In the genomic region with DNA sequence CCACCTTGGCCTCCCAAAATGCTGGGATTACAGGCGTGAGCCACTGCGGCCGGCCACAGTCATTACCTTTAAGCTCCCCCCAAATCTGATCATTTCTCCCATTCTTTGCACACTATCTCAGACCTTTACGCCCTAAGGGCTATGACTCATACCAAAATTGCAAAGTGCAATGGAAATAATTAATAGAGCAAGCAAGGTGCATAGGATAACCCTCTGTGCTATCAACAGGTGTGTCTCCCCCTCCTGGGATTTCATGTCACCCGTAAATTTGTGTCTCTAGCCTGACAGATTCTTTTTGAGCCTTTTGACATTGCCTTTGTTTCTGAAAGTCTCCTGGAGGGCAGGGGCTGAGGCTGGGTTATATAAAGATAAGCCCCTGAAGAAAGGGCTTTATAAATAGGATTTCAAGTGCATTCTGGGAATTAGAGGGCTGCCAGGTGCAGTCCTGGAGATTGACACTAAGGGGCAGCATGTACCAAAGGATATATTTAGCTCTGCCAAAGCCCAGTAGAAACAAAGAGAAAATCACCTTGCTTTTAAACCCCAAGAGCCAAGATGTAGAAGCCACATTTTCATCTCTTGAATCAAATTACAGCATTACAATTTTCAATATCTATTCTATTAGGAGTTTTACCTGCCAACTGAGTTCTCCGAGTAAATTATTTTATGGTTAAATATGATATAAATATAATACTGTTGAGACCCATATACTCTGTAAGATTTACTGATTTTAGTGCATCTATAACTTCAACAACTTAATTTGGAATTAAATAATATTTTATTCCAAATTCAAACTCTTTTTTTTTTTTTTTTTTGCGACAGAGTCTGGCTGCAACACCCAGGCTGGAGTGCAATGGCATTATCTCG, we compare ENCODE assay signal across 8 cellular contexts. TPM values are rescaled to one million over a fixed set of nuclear protein-coding genes. Genes with fewer than 3 reads are reported as not detected.
DNase-seq lines count a peak whose midpoint lies in the region; ATAC-seq, FAIRE-seq and TF ChIP-seq lines count a peak whose summit lies in the region.

No MANE protein-coding gene starts in this region.

- H3K9ac ChIP-seq in liver (ENCODE audit: low read depth in 1 of 2, low read length in 2 of 2), result no peak overlapping the region

- no peak overlapping the region for H3K27ac ChIP-seq in liver (ENCODE audit: low read depth in 1 of 2, low read length in 2 of 2)

- H3K27me3 ChIP-seq in liver (ENCODE audit: control insufficient read depth in 4 of 4, insufficient read depth in 4 of 4, low read length in 3 of 4), result no peaks in the 10 kb centered on the region

- no peaks in the 10 kb centered on the region for H3K36me3 ChIP-seq in liver (ENCODE audit: control insufficient read depth in 4 of 4, insufficient read depth in 3 of 4, low read depth in 1 of 4, low read length in 3 of 4)

- 70% methylated on average over 8 of the region's 8 CpGs for WGBS in liver

- DNase-seq in D721Med (ENCODE audit: insufficient read length, low spot score), result peak; percentile 33
- DNase-seq in NCI-H446 (lab: John Stamatoyannopoulos, UW), result peak; percentile 6 to 72
- peak; percentile 58 for DNase-seq in cerebellar cortex (ENCODE audit: low spot score)
- DNase-seq in stimulated activated CD4-positive, alpha-beta T cell treated with anti-CD3 and anti-CD28 coated beads, TNF-alpha, amount 100 ng/mL, for 24 hours (ENCODE audit: low read depth in 3 of 3), result peak; percentile 31 to 55 (median 37)

- no peak overlapping the region for H3K4me3 ChIP-seq in liver (ENCODE audit: low read depth in 1 of 3, low read length in 3 of 3)

- TF ChIP-seq CTCF in D721Med (IDR thresholded peaks at IDR 0.05; ENCODE audit: insufficient read depth, missing control alignments), result peak; percentile 88
- peak; percentile 99 for TF ChIP-seq CTCF in liver (IDR thresholded peaks at IDR 0.05; ENCODE audit: low read depth, low read length, missing input control)

- ATAC-seq in HG02763 (IDR thresholded peaks at IDR 0.05; ENCODE audit: unreplicated experiment) (peak; percentile 53), HG03045 (IDR thresholded peaks at IDR 0.05; ENCODE audit: unreplicated experiment) (no peak)
- ATAC-seq in activated CD4-positive, CD25-positive, alpha-beta regulatory T cell treated with anti-CD3 and anti-CD28 coated beads, Interleukin-2, amount 50 U/mL, for 24 hours, result peak; percentile 53 to 62

- no peaks in the 10 kb centered on the region for H3K9me3 ChIP-seq in liver (ENCODE audit: control insufficient read depth in 4 of 4, low read length in 3 of 4)

- peaks cover 0 to 2% (median 0%) of the 10 kb centered on the region in 4 donors for H3K4me1 ChIP-seq in liver (ENCODE audit: control insufficient read depth in 4 of 4, insufficient read depth in 4 of 4, low read length in 3 of 4)

- TF ChIP-seq RAD21 in liver (IDR thresholded peaks at IDR 0.05), result peak; percentile 97

- no peak for FAIRE-seq in D721Med (lab: Jason Lieb, UNC)

TF ChIP-seq in liver, 16 proteins besides CTCF, POLR2A, EP300 and RAD21:
- TF ChIP-seq JUND (IDR thresholded peaks at IDR 0.05) (peak in 1 of 2 donors; percentile 26), HNF4G (IDR thresholded peaks at IDR 0.05) (no peak), GABPA (IDR thresholded peaks at IDR 0.05 in 1 of 2, conservative IDR thresholded peaks at IDR 0.05 in 1 of 2) (no peak), TAF1 (conservative IDR thresholded peaks at IDR 0.05) (no peak), FOXA1 (IDR thresholded peaks at IDR 0.05) (no peak), RXRA (IDR thresholded peaks at IDR 0.05) (peak in 1 of 2 donors; percentile 8), SP1 (IDR thresholded peaks at IDR 0.05) (no peak)
- TF ChIP-seq, protein P1, sequence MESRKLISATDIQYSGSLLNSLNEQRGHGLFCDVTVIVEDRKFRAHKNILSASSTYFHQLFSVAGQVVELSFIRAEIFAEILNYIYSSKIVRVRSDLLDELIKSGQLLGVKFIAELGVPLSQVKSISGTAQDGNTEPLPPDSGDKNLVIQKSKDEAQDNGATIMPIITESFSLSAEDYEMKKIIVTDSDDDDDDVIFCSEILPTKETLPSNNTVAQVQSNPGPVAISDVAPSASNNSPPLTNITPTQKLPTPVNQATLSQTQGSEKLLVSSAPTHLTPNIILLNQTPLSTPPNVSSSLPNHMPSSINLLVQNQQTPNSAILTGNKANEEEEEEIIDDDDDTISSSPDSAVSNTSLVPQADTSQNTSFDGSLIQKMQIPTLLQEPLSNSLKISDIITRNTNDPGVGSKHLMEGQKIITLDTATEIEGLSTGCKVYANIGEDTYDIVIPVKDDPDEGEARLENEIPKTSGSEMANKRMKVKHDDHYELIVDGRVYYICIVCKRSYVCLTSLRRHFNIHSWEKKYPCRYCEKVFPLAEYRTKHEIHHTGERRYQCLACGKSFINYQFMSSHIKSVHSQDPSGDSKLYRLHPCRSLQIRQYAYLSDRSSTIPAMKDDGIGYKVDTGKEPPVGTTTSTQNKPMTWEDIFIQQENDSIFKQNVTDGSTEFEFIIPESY (IDR thresholded peaks at IDR 0.05), result no peak

RNA-seq across cellular contexts. Expression of a gene that starts 18.2 kb away (rescaled TPM):
- under 1 TPM; 0.33 TPM for total RNA-seq in liver
- under 1 TPM in 1 of 2 donors, not detected in 1; 0.05 TPM for polyA plus RNA-seq in liver

RNA-seq across cellular contexts. Expression of a gene that starts 49.2 kb away (rescaled TPM):
- total RNA-seq in liver, result 1 to 10 TPM; 3.1 to 3.8 TPM
- polyA plus RNA-seq in liver, result 1 to 10 TPM; 7.7 to 8.9 TPM
